ENCODE assay signal across 8 cellular contexts in genomic region chr9:110255417-110256141, GRCh38. TPM values are rescaled to one million over a fixed set of nuclear protein-coding genes. Genes with fewer than 3 reads are reported as not detected.
DNase-seq lines count a peak whose midpoint lies in the region; ATAC-seq, FAIRE-seq and TF ChIP-seq lines count a peak whose summit lies in the region.

No MANE protein-coding gene starts in this region.

- CTCF ChIA-PET in A549 (lab: Yijun Ruan, JAX), result interaction anchor here (1.0 kb wide), 1 partner anchor 10 kb away, joined by 3 read pairs; no protein-coding TSS in a partner anchor
- CTCF ChIA-PET in PC-3 (lab: Charles Lee), result no interaction called here

- WGBS in A549 (ENCODE audit: missing lambda C conversion rate), result 0% methylated on average over 31 of the region's 54 CpGs

- H3K4me2 ChIP-seq in A549 (peak overlapping the region; percentile 76), PC-3 (ENCODE audit: low read length) (peak overlapping the region; percentile 94)

- TF ChIP-seq EP300 in A549 (IDR thresholded peaks at IDR 0.05), result no peak

- TF ChIP-seq CTCF in A549 (IDR thresholded peaks at IDR 0.05) (no peak), PC-3 (conservative IDR thresholded peaks at IDR 0.05; ENCODE audit: low read depth, low read length) (no peak), foreskin fibroblast (IDR thresholded peaks at IDR 0.05; ENCODE audit: low read depth, low read length) (no peak), tibial artery (IDR thresholded peaks at IDR 0.05) (no peak)

- no TSS peak for BruUV-seq in PC-3 (replicated peaks; lab: Mats Ljungman, UMichigan)

- H3K4me3 ChIP-seq in A549, result peak overlapping the region; percentile 67
- peak overlapping the region; percentile 88 for H3K4me3 ChIP-seq in PC-3 (ENCODE audit: low read length)
- H3K4me3 ChIP-seq in foreskin fibroblast (ENCODE audit: low read depth in 1 of 2, low read length in 2 of 2), result peak overlapping the region; percentile 54 to 85
- peak overlapping the region; percentile 89 for H3K4me3 ChIP-seq in neuron (ENCODE audit: low read length)
- peak overlapping the region; percentile 82 to 95 for H3K4me3 ChIP-seq in tibial artery

- peak overlapping the region; percentile 92 for H3K9ac ChIP-seq in PC-3 (ENCODE audit: low read length)

- peaks cover 5% of the 10 kb centered on the region; the same call in 1 of the 2 replicates for H3K36me3 ChIP-seq in PC-3 (ENCODE audit: low read depth, low read length)
- peaks cover 1% of the 10 kb centered on the region for H3K36me3 ChIP-seq in neuron (ENCODE audit: insufficient read depth, low read length)
- H3K36me3 ChIP-seq in tibial artery, result no peaks in the 10 kb centered on the region

- DNase-seq in A549 (ENCODE audit: low read depth in 1 of 2, low spot score in 1 of 2) (peak in 1 of 2 experiments; percentile 61), PC-3 (peak; percentile 64), activated gamma-delta T cell (lab: John Stamatoyannopoulos, UW) (peak; percentile 24), foreskin fibroblast (peak; percentile 36 to 74), tibial artery (peak; percentile 58 to 85)

- no peaks in the 10 kb centered on the region for H3F3A ChIP-seq in PC-3 (ENCODE audit: low read length, unreplicated experiment)

- POLR2A ChIA-PET in A549 (lab: Yijun Ruan, JAX) (interaction anchor here (1.0 to 1.6 kb wide), 5 partner anchors 9 to 656 kb away, joined by 3 to 30 read pairs (median 7); no protein-coding TSS in a partner anchor), PC-3 (lab: Charles Lee; ENCODE audit: unreplicated experiment) (no interaction called here)

- H3K27ac ChIP-seq in A549 (peak overlapping the region; percentile 97), PC-3 (ENCODE audit: low read length) (peak overlapping the region; percentile 53), tibial artery (peak overlapping the region; percentile 82 to 93)

- peaks cover 43% of the 10 kb centered on the region for H4K20me1 ChIP-seq in PC-3 (ENCODE audit: low read length)

- TF ChIP-seq POLR2A in A549 (IDR thresholded peaks at IDR 0.05; ENCODE audit: low read length) (no peak), GM18526 (IDR thresholded peaks at IDR 0.05; ENCODE audit: extremely low read depth, insufficient read length) (peak; percentile 9)

- H3K4me1 ChIP-seq in A549, result peaks cover 58% of the 10 kb centered on the region
- H3K4me1 ChIP-seq in PC-3 (ENCODE audit: insufficient read depth, low read length), result peaks cover 35% of the 10 kb centered on the region
- peaks cover 21% of the 10 kb centered on the region for H3K4me1 ChIP-seq in neuron (ENCODE audit: insufficient read depth, low read length)
- H3K4me1 ChIP-seq in tibial artery, result peaks cover 0 to 27% (median 14%) of the 10 kb centered on the region in 4 donors

- intact Hi-C loops in PC-3 (cut with micrococcal nuclease) (no loop called here), tibial artery (cut with DNase I; ENCODE audit: low total_unique reads) (no loop called here)

- no peak for FAIRE-seq in A549 (lab: Jason Lieb, UNC)

- peaks cover 70% of the 10 kb centered on the region for H3K79me2 ChIP-seq in PC-3 (ENCODE audit: low read length)

- H3K9me3 ChIP-seq in A549 (no peaks in the 10 kb centered on the region), PC-3 (ENCODE audit: low read length) (no peaks in the 10 kb centered on the region), neuron (ENCODE audit: low read length) (no peaks in the 10 kb centered on the region), tibial artery (no peaks in the 10 kb centered on the region)

- H2AFZ ChIP-seq in PC-3 (ENCODE audit: low read length) (peak overlapping the region; percentile 66; the same call in 1 of the 2 replicates), neuron (ENCODE audit: low read depth, low read length) (peak overlapping the region; percentile 93)

- ATAC-seq in A549, result peak; percentile 45 to 48
- peak; percentile 24 for ATAC-seq in HG03097 (IDR thresholded peaks at IDR 0.05; ENCODE audit: low FRiP score, unreplicated experiment)
- peak; percentile 48 for ATAC-seq in PC-3

- TF ChIP-seq RAD21 in A549 (conservative IDR thresholded peaks at IDR 0.05 in 1 of 2, IDR thresholded peaks at IDR 0.05 in 1 of 2), result no peak

- H3K27me3 ChIP-seq in PC-3 (ENCODE audit: low read length) (no peaks in the 10 kb centered on the region), neuron (ENCODE audit: insufficient read depth, low read length) (no peaks in the 10 kb centered on the region), tibial artery (no peaks in the 10 kb centered on the region)

- H3K9me2 ChIP-seq in PC-3 (replicated peaks; ENCODE audit: low read length), result no peaks in the 10 kb centered on the region

TF ChIP-seq in A549, 52 proteins besides CTCF, POLR2A, EP300 and RAD21:
- TF ChIP-seq JUN (IDR thresholded peaks at IDR 0.05), result peak in 1 of 2 experiments; percentile 5; a peak in 2 of 5 replicates
- TF ChIP-seq BHLHE40 (IDR thresholded peaks at IDR 0.05; ENCODE audit: low read depth, low read length), result peak; percentile 69
- no peak for TF ChIP-seq FOSL2 (IDR thresholded peaks at IDR 0.05)
- peak; percentile 22; the same call in 1 of the 2 replicates for TF ChIP-seq FOSL2 (CRISPR knock-in tag; IDR thresholded peaks at IDR 0.05)
- no peak for TF ChIP-seq EHF (CRISPR knock-in tag; IDR thresholded peaks at IDR 0.05)
- peak; percentile 73 for TF ChIP-seq MAX (IDR thresholded peaks at IDR 0.05)
- peak; percentile 44; the same call in 1 of the 2 replicates for TF ChIP-seq USF2 (IDR thresholded peaks at IDR 0.05)
- 0 out of 2 replicates have a peak, but pooled peaks have one; percentile 29 for TF ChIP-seq TFCP2L1 (CRISPR knock-in tag; IDR thresholded peaks at IDR 0.05)
- no peak for TF ChIP-seq KDM5A (IDR thresholded peaks at IDR 0.05)

RNA-seq across cellular contexts. Expression of gene TXN, which starts 0.7 kb away (rescaled TPM):
- polyA plus RNA-seq in A549 (2011; rRNA removed), result 1,336 and 1,626 TPM in 2 replicates
- polyA plus RNA-seq in A549 (2012; cell fraction: cytosol; rRNA removed), result 1,191 and 1,403 TPM in 2 replicates
- polyA plus RNA-seq in A549 (2012; cell fraction: nucleus; rRNA removed), result 356 and 650 TPM in 2 replicates
- polyA plus RNA-seq in A549 (2017; fragmentation: RNase III; extraction: RNeasy Plus Mini Kit Qiagen cat#74134 plus additional on column Dnase treatment), result 1,222 to 1,380 TPM (median 1,309 TPM) in 3 replicates
- 211 and 233 TPM in 2 replicates for polyA minus RNA-seq in A549 (2011; rRNA and poly(A)+ RNA removed)
- 178 and 216 TPM in 2 replicates for total RNA-seq in PC-3 (2014; rRNA removed)

RNA-seq across cellular contexts. Expression of gene C9orf152, which starts 47.6 kb away (rescaled TPM):
- polyA plus RNA-seq in A549 (2011; rRNA removed) (0.79 and 1.3 TPM in 2 replicates), A549 (2017; fragmentation: RNase III; extraction: RNeasy Plus Mini Kit Qiagen cat#74134 plus additional on column Dnase treatment) (0.05 to 0.15 TPM (median 0.10 TPM) in 3 replicates)
- 0.01 TPM in 2 replicates for polyA plus RNA-seq in A549 (2012; cell fraction: cytosol; rRNA removed)
- not detected in 2 replicates for polyA plus RNA-seq in A549 (2012; cell fraction: nucleus; rRNA removed)
- polyA minus RNA-seq in A549 (2011; rRNA and poly(A)+ RNA removed), result 0.34 and 0.66 TPM in 2 replicates
- 0.95 and 1.4 TPM in 2 replicates for total RNA-seq in PC-3 (2014; rRNA removed)
